In the genomic region with DNA sequence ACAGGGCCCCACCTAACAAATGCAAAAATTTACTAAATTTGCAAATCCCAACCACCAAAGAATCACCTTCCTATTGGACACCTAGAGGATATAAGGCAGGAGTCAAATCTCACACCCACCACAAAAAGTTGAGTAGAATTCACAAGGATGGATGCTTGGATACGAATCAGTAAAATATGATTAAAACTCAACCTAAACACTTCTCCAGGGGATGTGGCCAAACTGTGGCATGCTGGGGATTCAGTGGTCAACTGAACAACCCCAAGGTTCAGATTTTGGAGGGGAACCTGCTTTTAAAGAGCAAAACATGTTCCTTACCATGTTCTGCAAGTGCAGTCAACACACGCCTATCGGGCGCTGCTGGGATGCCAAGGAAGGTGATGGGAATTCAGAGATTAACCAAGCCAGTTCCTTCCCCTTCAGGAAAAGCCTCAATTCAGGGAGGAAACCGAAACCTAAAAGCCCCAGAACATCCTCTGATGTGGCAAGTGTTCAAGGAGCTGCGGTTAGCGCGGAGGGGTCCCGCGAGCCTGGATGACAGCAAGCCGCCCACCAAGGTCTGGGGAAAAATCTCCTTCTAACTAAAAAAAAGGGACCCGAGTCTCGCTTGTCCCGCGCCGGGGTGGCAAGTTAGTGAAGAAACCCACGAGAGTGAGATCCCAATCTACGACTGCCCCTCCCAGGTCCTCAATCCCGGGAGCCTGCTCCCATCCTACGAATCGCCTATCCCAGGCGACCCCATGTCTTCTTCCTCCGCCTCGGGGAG, we compare ENCODE assay signal across 8 cellular contexts. TPM values are rescaled to one million over a fixed set of nuclear protein-coding genes. Genes with fewer than 3 reads are reported as not detected.
DNase-seq lines count a peak whose midpoint lies in the region; ATAC-seq and TF ChIP-seq lines count a peak whose summit lies in the region.

No MANE protein-coding gene starts in this region.

- no peaks in the 10 kb centered on the region for H3K9me3 ChIP-seq in CD4-positive, CD25-positive, alpha-beta regulatory T cell (ENCODE audit: control insufficient read depth in 2 of 2, low read length in 2 of 2)

- peak overlapping the region; percentile 97 to 100 (median 98) for H3K4me3 Mint-ChIP-seq in CD4-positive, CD25-positive, alpha-beta regulatory T cell
- peak overlapping the region; percentile 94 to 99 (median 95) for H3K4me3 Mint-ChIP-seq in brain

- H3K27ac ChIP-seq in CD4-positive, CD25-positive, alpha-beta regulatory T cell (ENCODE audit: insufficient read depth, low read length, poor library complexity, severe bottlenecking), result peak overlapping the region; percentile 95

- peak overlapping the region; percentile 97 for H3K4me3 ChIP-seq in CD4-positive, CD25-positive, alpha-beta regulatory T cell (ENCODE audit: low read depth, low read length)

- peaks cover 27% of the 10 kb centered on the region for H3K36me3 Mint-ChIP-seq in CD4-positive, CD25-positive, alpha-beta regulatory T cell
- no peaks in the 10 kb centered on the region for H3K36me3 Mint-ChIP-seq in brain

- no peaks in the 10 kb centered on the region for H3K27me3 ChIP-seq in CD4-positive, CD25-positive, alpha-beta regulatory T cell (ENCODE audit: control insufficient read depth, insufficient read depth, low read length)

- peaks cover 7% of the 10 kb centered on the region for H3K27me3 Mint-ChIP-seq in CD4-positive, CD25-positive, alpha-beta regulatory T cell
- peaks cover 16% of the 10 kb centered on the region for H3K27me3 Mint-ChIP-seq in brain

- H3K4me1 ChIP-seq in CD4-positive, CD25-positive, alpha-beta regulatory T cell (ENCODE audit: control insufficient read depth, insufficient read depth, low read length, poor library complexity, severe bottlenecking), result peaks cover 59% of the 10 kb centered on the region

- peaks cover 19% of the 10 kb centered on the region for H3K36me3 ChIP-seq in CD4-positive, CD25-positive, alpha-beta regulatory T cell (ENCODE audit: control insufficient read depth, insufficient read depth, low read length)

- peaks cover 17 to 57% (median 29%) of the 10 kb centered on the region in 4 donors for H3K4me1 Mint-ChIP-seq in CD4-positive, CD25-positive, alpha-beta regulatory T cell
- H3K4me1 Mint-ChIP-seq in brain, result peaks cover 23% of the 10 kb centered on the region

- H3K27ac Mint-ChIP-seq in CD4-positive, CD25-positive, alpha-beta regulatory T cell, result peak overlapping the region; percentile 97 to 99 (median 99)
- H3K27ac Mint-ChIP-seq in brain, result peak overlapping the region in 4 of 5 experiments; percentile 29 to 60 (median 42)

- H3K9me3 Mint-ChIP-seq in CD4-positive, CD25-positive, alpha-beta regulatory T cell, result peaks cover 0 to 4% (median 0%) of the 10 kb centered on the region in 7 donors
- H3K9me3 Mint-ChIP-seq in brain, result no peaks in the 10 kb centered on the region

- DNase-seq in CD4-positive, CD25-positive, alpha-beta regulatory T cell, result peak; percentile 38 to 57 (median 49)
- DNase-seq in RKO (ENCODE audit: low spot score), result peak; percentile 69
- DNase-seq in iPS-NIHi11 (ENCODE audit: low spot score), result peak; percentile 42
- peak; percentile 12 for DNase-seq in stimulated activated CD8-positive, alpha-beta memory T cell treated with anti-CD3 and anti-CD28 coated beads, Interleukin-15, amount 100 ng/mL, for 24 hours (ENCODE audit: low read depth)
- DNase-seq in NCI-H1048 (lab: John Stamatoyannopoulos, UW), result no peak
- DNase-seq in SHP77 treated with DMSO at 0.1 percent for 48 hours (lab: John Stamatoyannopoulos, UW), result no peak

- TF ChIP-seq CTCF in brain (conservative IDR thresholded peaks at IDR 0.05), result no peak

- ATAC-seq in CD4-positive, CD25-positive, alpha-beta regulatory T cell (ENCODE audit: low read depth in 2 of 2), result no peak
- ATAC-seq in GM21515 (IDR thresholded peaks at IDR 0.05; ENCODE audit: unreplicated experiment), result peak; percentile 6

RNA-seq across cellular contexts. Expression of a gene that starts 0.9 kb away (rescaled TPM):
- total RNA-seq in CD4-positive, CD25-positive, alpha-beta regulatory T cell, result 723 TPM
- polyA plus RNA-seq in CD4-positive, CD25-positive, alpha-beta regulatory T cell, result 100 to 1,000 TPM; 327 to 481 (median 401) TPM
- 36.7 TPM for polyA plus RNA-seq in brain (ENCODE audit: insufficient read depth, low read depth, low replicate concordance)

Comparison
In these comparisons a context has a peak if more than half of its experiments do, and no peak if none do; other contexts are left out.
1. DNase-seq: peak in CD4-positive, CD25-positive, alpha-beta regulatory T cell (3 of 3), RKO (single experiment), iPS-NIHi11 (single experiment) and stimulated activated CD8-positive, alpha-beta memory T cell treated with anti-CD3 and anti-CD28 coated beads, Interleukin-15, amount 100 ng/mL, for 24 hours (single experiment); none in NCI-H1048 (single experiment) and SHP77 treated with DMSO at 0.1 percent for 48 hours (single experiment).